19 cellular contexts compared by ENCODE assay signal in the genomic region with DNA sequence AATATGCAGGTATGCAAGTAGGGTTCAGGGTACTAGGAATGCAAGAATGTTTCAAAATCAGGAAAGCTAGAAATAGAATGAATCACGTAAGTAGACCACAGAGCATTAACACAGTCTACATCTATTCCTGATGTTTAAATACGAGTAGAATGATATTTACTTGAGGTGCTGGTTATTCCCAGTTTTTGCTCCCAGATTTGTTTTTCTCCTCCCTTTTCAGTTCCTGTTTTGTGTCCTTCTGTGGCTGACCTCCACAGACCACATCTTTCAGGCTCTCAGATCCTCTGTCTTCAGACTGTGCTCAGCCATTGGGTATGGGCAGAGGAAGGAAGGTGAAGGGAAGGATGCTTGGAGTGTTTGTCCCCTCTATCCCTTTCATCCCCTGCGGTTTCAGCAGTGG.
DNase-seq lines count a peak whose midpoint lies in the region; FAIRE-seq and TF ChIP-seq lines count a peak whose summit lies in the region.
"Had no signal": no experiment of that assay in that cellular context is flagged by ENCODE, and none has a peak within 500 bp of the region (broad histone marks: within the 10 kb centered on the region; RNA-seq: fewer than 3 reads in every experiment).

No MANE protein-coding gene starts in this region.

- no peaks in the 10 kb centered on the region for H3K4me1 Mint-ChIP-seq in immature natural killer cell
- H3K4me1 Mint-ChIP-seq: activated naive CD8-positive, alpha-beta T cell treated with anti-CD3 and anti-CD28 coated beads, Interleukin-2, amount 10 ng/mL, durations not matched to agents 7 days and 5 days; CD4-positive, CD25-positive, alpha-beta regulatory T cell had no signal

- peak overlapping the region in 1 of 3 experiments; percentile 22 for H3K4me3 ChIP-seq in mammary epithelial cell (replicated peaks in 1 of 3; ENCODE audit: insufficient read depth in 1 of 3, low read depth in 2 of 3, low read length in 3 of 3)
- H3K4me3 ChIP-seq: thoracic aorta had no signal

- FAIRE-seq in GM12891 (lab: Jason Lieb, UNC) (no peak), RCC 7860 (lab: Jason Lieb, UNC) (peak; percentile 46)
- FAIRE-seq: G401.6, HTR-8/SVneo had no signal

- no peak overlapping the region for H3K27ac Mint-ChIP-seq in immature natural killer cell
- H3K27ac Mint-ChIP-seq: activated naive CD8-positive, alpha-beta T cell treated with anti-CD3 and anti-CD28 coated beads, Interleukin-2, amount 10 ng/mL, durations not matched to agents 7 days and 5 days; stimulated activated naive B cell treated with anti-CD40 and anti-IgM and Interleukin-4, amounts not matched to agents 10 μg/mL and 1 μg/mL and 100 μg/mL, for 72 hours had no signal

- BruUV-seq in mammary epithelial cell (replicated peaks; lab: Mats Ljungman, UMichigan): no TSS peak

- in situ Hi-C loops in mammary epithelial cell (cut with MboI; ENCODE audit: low sequenced_read_pairs in 2 of 2): no loop called here

- no peaks in the 10 kb centered on the region for H3K36me3 ChIP-seq in mammary epithelial cell (ENCODE audit: insufficient read depth, low read length)
- H3K36me3 ChIP-seq: thoracic aorta had no signal

- no peak for DNase-seq in GM12891 (ENCODE audit: insufficient read length, low spot score)
- no peak for DNase-seq in RCC 7860 (ENCODE audit: low spot score)
- peak; percentile 37 for DNase-seq in mammary epithelial cell
- peak; percentile 44 for DNase-seq in non-pigmented ciliary epithelial cell (ENCODE audit: low read depth)
- no peak for DNase-seq in stimulated activated CD4-positive, alpha-beta T cell treated with anti-CD3 and anti-CD28 coated beads, Interleukin-2, amount 100 ng/mL, for 24 hours
- no peak for DNase-seq in immature natural killer cell
- no peak for DNase-seq in pons (ENCODE audit: low spot score)
- DNase-seq in stimulated activated CD4-positive, alpha-beta T cell treated with anti-CD3 and anti-CD28 coated beads, Interleukin-4, amount 100 ng/mL, for 1 hour: no peak
- DNase-seq: activated CD4-positive, alpha-beta T cell treated with anti-CD3 and anti-CD28 coated beads for 4 hours; activated naive CD8-positive, alpha-beta T cell treated with anti-CD3 and anti-CD28 coated beads, Interleukin-2, amount 10 ng/mL, durations not matched to agents 7 days and 5 days; CD4-positive, CD25-positive, alpha-beta regulatory T cell; mesendoderm; naive thymus-derived CD8-positive, alpha-beta T cell; stimulated activated naive B cell treated with anti-CD40 and anti-IgM and Interleukin-4, amounts not matched to agents 10 μg/mL and 1 μg/mL and 100 μg/mL, for 72 hours had no signal

- no peaks in the 10 kb centered on the region for H3K9me3 ChIP-seq in mammary epithelial cell (replicated peaks; ENCODE audit: insufficient read depth, low read length)
- H3K9me3 ChIP-seq: thoracic aorta had no signal

- peaks cover 0 to 10% (median 0%) of the 10 kb centered on the region in 6 donors for H3K9me3 Mint-ChIP-seq in immature natural killer cell

- peak overlapping the region; percentile 78 for H2AFZ ChIP-seq in mammary epithelial cell (ENCODE audit: low read depth, low read length)
- H2AFZ ChIP-seq: parathyroid adenoma had no signal

- no peaks in the 10 kb centered on the region for H3K79me2 ChIP-seq in mammary epithelial cell (ENCODE audit: insufficient read depth, low read length)
- H3K79me2 ChIP-seq: parathyroid adenoma had no signal

- no peaks in the 10 kb centered on the region for H3K36me3 Mint-ChIP-seq in immature natural killer cell
- H3K36me3 Mint-ChIP-seq: activated naive CD8-positive, alpha-beta T cell treated with anti-CD3 and anti-CD28 coated beads, Interleukin-2, amount 10 ng/mL, durations not matched to agents 7 days and 5 days; CD4-positive, CD25-positive, alpha-beta regulatory T cell; stimulated activated naive B cell treated with anti-CD40 and anti-IgM and Interleukin-4, amounts not matched to agents 10 μg/mL and 1 μg/mL and 100 μg/mL, for 72 hours had no signal

- no peak for TF ChIP-seq CTCF in mammary epithelial cell (conservative IDR thresholded peaks at IDR 0.05 in 1 of 2, IDR thresholded peaks at IDR 0.05 in 1 of 2; ENCODE audit: extremely low read depth in 1 of 2, insufficient read depth in 1 of 2, low read depth in 1 of 2, low read length in 2 of 2)

- peaks cover 29% of the 10 kb centered on the region for H3K4me1 ChIP-seq in mammary epithelial cell (ENCODE audit: insufficient read depth, low read length)
- H3K4me1 ChIP-seq: parathyroid adenoma had no signal

- 35% methylated on average over 3 of the region's 3 CpGs for WGBS in mammary epithelial cell (ENCODE audit: low coverage, missing lambda C conversion rate)

- no peak for TF ChIP-seq POLR2A in GM12891 (IDR thresholded peaks at IDR 0.05; ENCODE audit: low read depth, low read length)

- no peaks in the 10 kb centered on the region for H4K20me1 ChIP-seq in mammary epithelial cell (ENCODE audit: insufficient read depth, low read length)

- no peaks in the 10 kb centered on the region for H3K27me3 ChIP-seq in mammary epithelial cell (ENCODE audit: insufficient read depth, low read length)

- peak overlapping the region; percentile 46 for H3K27ac ChIP-seq in mammary epithelial cell (ENCODE audit: insufficient read depth, low read depth, low read length)
- H3K27ac ChIP-seq: KMS-11, parathyroid adenoma, thoracic aorta had no signal

- H3K4me2 ChIP-seq in mammary epithelial cell (ENCODE audit: insufficient read depth, low read depth, low read length): peak overlapping the region; percentile 87
- H3K4me2 ChIP-seq: KMS-11 had no signal

- H3K27me3 Mint-ChIP-seq in immature natural killer cell (ENCODE audit: low read depth in 3 of 3): peaks cover 0 to 9% (median 2%) of the 10 kb centered on the region in 3 donors

- no peak overlapping the region for H3K4me3 Mint-ChIP-seq in immature natural killer cell
- H3K4me3 Mint-ChIP-seq: activated naive CD8-positive, alpha-beta T cell treated with anti-CD3 and anti-CD28 coated beads, Interleukin-2, amount 10 ng/mL, durations not matched to agents 7 days and 5 days; CD4-positive, CD25-positive, alpha-beta regulatory T cell; naive thymus-derived CD8-positive, alpha-beta T cell; stimulated activated naive B cell treated with anti-CD40 and anti-IgM and Interleukin-4, amounts not matched to agents 10 μg/mL and 1 μg/mL and 100 μg/mL, for 72 hours had no signal

- H3K9ac ChIP-seq in mammary epithelial cell (ENCODE audit: insufficient read depth, low read length): no peak overlapping the region
- H3K9ac ChIP-seq: KMS-11, parathyroid adenoma had no signal

- CTCF ChIA-PET in mammary epithelial cell (lab: Charles Lee; ENCODE audit: low non-redundant PET): no interaction called here

- intact Hi-C loops in mammary epithelial cell (cut with micrococcal nuclease): loop anchor here (5.0 kb wide), 1 partner anchor 401 kb away; no protein-coding TSS in a partner anchor

- dilution Hi-C loops in mammary epithelial cell (cut with HindIII; ENCODE audit: low sequenced_read_pairs): no loop called here

TF ChIP-seq in GM12891, 5 proteins besides CTCF, POLR2A, EP300 and RAD21:
- TF ChIP-seq SPI1 (IDR thresholded peaks at IDR 0.05; ENCODE audit: low read depth, low read length) (0 out of 2 replicates have a peak, but pooled peaks have one; percentile 23), POU2F2 (IDR thresholded peaks at IDR 0.05; ENCODE audit: low read depth, low read length) (no peak), TAF1 (IDR thresholded peaks at IDR 0.05; ENCODE audit: low read depth, low read length) (no peak), POLR2AphosphoS5 (IDR thresholded peaks at IDR 0.05; ENCODE audit: low read depth, low read length) (no peak), PAX5 (IDR thresholded peaks at IDR 0.05; ENCODE audit: insufficient read depth, low read length, severe bottlenecking) (no peak)

Comparison
In these comparisons a context has a peak if more than half of its experiments do, and no peak if none do; other contexts are left out.
1. DNase-seq: peak in mammary epithelial cell (single experiment) and non-pigmented ciliary epithelial cell (single experiment); none in GM12891 (single experiment), RCC 7860 (single experiment), stimulated activated CD4-positive, alpha-beta T cell treated with anti-CD3 and anti-CD28 coated beads, Interleukin-2, amount 100 ng/mL, for 24 hours (0 of 2), immature natural killer cell (0 of 3), pons (single experiment) and stimulated activated CD4-positive, alpha-beta T cell treated with anti-CD3 and anti-CD28 coated beads, Interleukin-4, amount 100 ng/mL, for 1 hour (single experiment).